ENCODE assay signal across 9 cellular contexts in the genomic region with DNA sequence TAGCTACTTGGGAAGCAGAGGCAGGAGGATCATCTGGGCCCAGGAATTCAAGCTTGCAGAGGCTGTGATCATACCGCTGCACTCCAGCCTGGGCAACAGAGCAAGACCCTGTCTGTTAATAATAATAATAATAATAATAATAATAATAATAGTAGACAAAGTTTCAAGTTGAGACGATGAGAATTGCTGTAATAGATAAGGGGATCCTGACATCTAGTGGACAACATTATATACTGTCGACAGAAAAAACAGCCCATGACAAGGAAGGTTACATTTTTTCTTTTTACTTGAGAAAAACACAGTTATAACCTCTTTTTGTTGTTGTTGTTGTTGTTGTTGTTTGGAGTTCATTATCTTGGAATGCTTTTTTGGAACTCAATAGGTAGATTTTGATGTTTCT. TPM values are rescaled to one million over a fixed set of nuclear protein-coding genes. Genes with fewer than 3 reads are reported as not detected.
A peak's percentile ranks its signal among the peaks of the same experiment; 100 is the strongest.
DNase-seq lines count a peak whose midpoint lies in the region; ATAC-seq and TF ChIP-seq lines count a peak whose summit lies in the region.
"Had no signal": no experiment of that assay in that cellular context is flagged by ENCODE, and none has a peak within 500 bp of the region (broad histone marks: within the 10 kb centered on the region; RNA-seq: fewer than 3 reads in every experiment).

No MANE protein-coding gene starts in this region.

- in situ Hi-C loops in ACHN (cut with HindIII; ENCODE audit: low pct_ligation_motif_present, low pct_unique_long_range_greater_than_20kb, low sequenced_read_pairs), result loop anchor here (25.0 kb wide), 1 partner anchor 157 kb away; no protein-coding TSS in a partner anchor

- no peaks in the 10 kb centered on the region for H3K9me2 ChIP-seq in PC-3 (replicated peaks; ENCODE audit: low read length)

- no peak for TF ChIP-seq POLR2A in esophagus muscularis mucosa (IDR thresholded peaks at IDR 0.05; ENCODE audit: low read depth)

- H3K27me3 Mint-ChIP-seq in osteocyte (ENCODE audit: unreplicated experiment), result no peaks in the 10 kb centered on the region
- H3K27me3 Mint-ChIP-seq: stimulated activated naive CD8-positive, alpha-beta T cell treated with anti-CD3 and anti-CD28 coated beads, Interleukin-15, Interleukin-2, amounts not matched to agents 100 ng/mL and 50 ng/mL, for 24 hours had no signal

- CTCF ChIA-PET in PC-3 (lab: Charles Lee), result interaction anchor here (0.6 to 1.4 kb wide), 3 partner anchors 128 to 152 kb away, joined by 3 to 9 read pairs (median 4); partner anchors contain the start of gene GNPDA1

- 42% methylated on average over 3 of the region's 3 CpGs for WGBS in esophagus muscularis mucosa

- H3K4me1 ChIP-seq in PC-3 (ENCODE audit: insufficient read depth, low read length) (no peaks in the 10 kb centered on the region), esophagus muscularis mucosa (peaks cover 0 to 7% (median 2%) of the 10 kb centered on the region in 4 donors)

- H3K27ac Mint-ChIP-seq in osteocyte (ENCODE audit: unreplicated experiment), result no peak overlapping the region

- no peaks in the 10 kb centered on the region for H3F3A ChIP-seq in PC-3 (ENCODE audit: low read length, unreplicated experiment)

- H3K4me2 ChIP-seq in PC-3 (ENCODE audit: low read length), result no peak overlapping the region

- H2AFZ ChIP-seq in PC-3 (ENCODE audit: low read length), result no peak overlapping the region

- intact Hi-C loops in PC-3 (cut with micrococcal nuclease) (loop anchor here (1.0 to 5.0 kb wide), 2 partner anchors 37 to 132 kb away; partner anchors contain the start of gene NDFIP1), esophagus muscularis mucosa (cut with DNase I) (loop anchor here (5.0 to 10.0 kb wide), 2 partner anchors 142 to 449 kb away; no protein-coding TSS in a partner anchor)

- H3K79me2 ChIP-seq in PC-3 (ENCODE audit: low read length), result no peaks in the 10 kb centered on the region

- H3K9me3 ChIP-seq in PC-3 (ENCODE audit: low read length) (no peaks in the 10 kb centered on the region), esophagus muscularis mucosa (no peaks in the 10 kb centered on the region)

- TF ChIP-seq CTCF in GM12875 (IDR thresholded peaks at IDR 0.05; ENCODE audit: borderline replicate concordance, insufficient read depth, low read depth, low read length) (0 out of 2 replicates have a peak, but pooled peaks have one; percentile 15), PC-3 (conservative IDR thresholded peaks at IDR 0.05; ENCODE audit: low read depth, low read length) (peak; percentile 47), esophagus muscularis mucosa (IDR thresholded peaks at IDR 0.05) (peak; percentile 51 to 59 (median 53)), osteocyte (IDR thresholded peaks at IDR 0.05) (peak; percentile 66)

- no peaks in the 10 kb centered on the region for H4K20me1 ChIP-seq in PC-3 (ENCODE audit: low read length)

- DNase-seq in ACHN (peak; percentile 42), PC-3 (peak; percentile 50), esophagus muscularis mucosa (ENCODE audit: extremely low spot score) (no peak), osteocyte (ENCODE audit: extremely low spot score, unreplicated experiment) (no peak), NCI-H226 (no peak)

- peaks cover 23% of the 10 kb centered on the region for H3K36me3 ChIP-seq in PC-3 (ENCODE audit: low read depth, low read length)
- peaks cover 17 to 88% (median 68%) of the 10 kb centered on the region in 4 donors for H3K36me3 ChIP-seq in esophagus muscularis mucosa

- H3K9me3 Mint-ChIP-seq in osteocyte (ENCODE audit: unreplicated experiment), result no peaks in the 10 kb centered on the region
- H3K9me3 Mint-ChIP-seq: stimulated activated naive CD8-positive, alpha-beta T cell treated with anti-CD3 and anti-CD28 coated beads, Interleukin-15, Interleukin-2, amounts not matched to agents 100 ng/mL and 50 ng/mL, for 24 hours had no signal

- H3K27ac ChIP-seq in PC-3 (ENCODE audit: low read length), result no peak overlapping the region
- H3K27ac ChIP-seq in esophagus muscularis mucosa (replicated peaks in 1 of 4), result no peak overlapping the region

- no peak overlapping the region for H3K9ac ChIP-seq in PC-3 (ENCODE audit: low read length)

- BruUV-seq in PC-3 (replicated peaks; lab: Mats Ljungman, UMichigan), result no TSS peak

- peaks cover 31% of the 10 kb centered on the region for H3K36me3 Mint-ChIP-seq in osteocyte (ENCODE audit: unreplicated experiment)

- no peak overlapping the region for H3K4me3 Mint-ChIP-seq in osteocyte (ENCODE audit: unreplicated experiment)
- H3K4me3 Mint-ChIP-seq: stimulated activated naive CD8-positive, alpha-beta T cell treated with anti-CD3 and anti-CD28 coated beads, Interleukin-15, Interleukin-2, amounts not matched to agents 100 ng/mL and 50 ng/mL, for 24 hours had no signal

- ATAC-seq in PC-3 (peak; percentile 38; the same call in 1 of the 2 replicates), GM21381 (IDR thresholded peaks at IDR 0.05; ENCODE audit: unreplicated experiment) (no peak), HG03571 (IDR thresholded peaks at IDR 0.05; ENCODE audit: unreplicated experiment) (no peak)

- H3K4me1 Mint-ChIP-seq in osteocyte (ENCODE audit: unreplicated experiment), result no peaks in the 10 kb centered on the region

- TF ChIP-seq EP300 in esophagus muscularis mucosa (IDR thresholded peaks at IDR 0.05), result no peak

- no peak overlapping the region for H3K4me3 ChIP-seq in GM12875 (ENCODE audit: low read depth, low read length)
- H3K4me3 ChIP-seq in PC-3 (ENCODE audit: low read length), result no peak overlapping the region
- no peak overlapping the region for H3K4me3 ChIP-seq in esophagus muscularis mucosa

- H3K27me3 ChIP-seq in PC-3 (ENCODE audit: low read length), result no peaks in the 10 kb centered on the region
- no peaks in the 10 kb centered on the region for H3K27me3 ChIP-seq in esophagus muscularis mucosa

- POLR2A ChIA-PET in PC-3 (lab: Charles Lee; ENCODE audit: unreplicated experiment), result no interaction called here

RNA-seq across cellular contexts. Expression of gene NDFIP1, which starts 35.3 kb away (rescaled TPM):
- total RNA-seq in PC-3 (2014; rRNA removed), result 33.5 and 38.2 TPM in 2 replicates
- total RNA-seq in esophagus muscularis mucosa, result 100 to 1,000 TPM in 2 of 4 donors, 10 to 100 TPM in 2; 57.8 to 169 (median 101) TPM
- total RNA-seq in osteocyte, result 62.7 and 70.0 TPM in 2 replicates

Comparison
In these comparisons a context has a peak if more than half of its experiments do, and no peak if none do; other contexts are left out.
1. DNase-seq: peak in ACHN (single experiment) and PC-3 (single experiment); none in esophagus muscularis mucosa (single experiment), osteocyte (single experiment) and NCI-H226 (single experiment).
2. CTCF ChIP-seq: peak in every context shown above with its lines; median percentile 66 in osteocyte; 53 in esophagus muscularis mucosa; 47 in PC-3; 15 in GM12875.